In the genomic region with DNA sequence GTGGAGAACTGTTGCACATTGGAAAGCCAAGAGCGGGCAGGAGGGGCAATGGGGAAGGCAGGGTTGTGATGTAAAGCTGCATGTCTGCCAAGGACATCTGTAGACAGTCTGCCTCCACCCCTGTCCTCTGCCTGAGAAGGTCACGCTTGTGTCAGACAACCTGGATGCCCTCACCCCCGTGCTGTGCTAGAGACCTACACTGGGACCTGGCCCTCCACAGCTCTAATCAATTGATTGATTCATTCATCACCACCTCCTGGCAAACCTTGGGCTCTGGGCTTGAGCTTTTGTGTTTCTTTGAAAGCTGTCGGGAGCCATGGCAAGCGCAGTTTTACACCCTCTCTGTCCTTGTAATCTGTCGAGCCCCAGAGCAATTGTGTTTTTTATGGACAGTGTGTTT, we compare ENCODE assay signal across 27 cellular contexts. TPM values are rescaled to one million over a fixed set of nuclear protein-coding genes. Genes with fewer than 3 reads are reported as not detected.
"Had no signal": no experiment of that assay in that cellular context is flagged by ENCODE, and none has a peak within 500 bp of the region (broad histone marks: within the 10 kb centered on the region; RNA-seq: fewer than 3 reads in every experiment).

No MANE protein-coding gene starts in this region.

- H3K4me3 ChIP-seq: pancreas, right lobe of liver, smooth muscle cell, stomach, thyroid gland had no signal

- H3K4me1 ChIP-seq: pancreas, right lobe of liver, stomach, thyroid gland had no signal

- ATAC-seq: effector memory CD8-positive, alpha-beta T cell; left lobe of liver; naive thymus-derived CD8-positive, alpha-beta T cell; pancreas; right lobe of liver; stimulated activated effector memory CD8-positive, alpha-beta T cell treated with anti-CD3 and anti-CD28 coated beads, Interleukin-12 subunit alpha, Interleukin-12 subunit beta, amount 100 ng/mL, for 72 hours had no signal

- H3K27me3 ChIP-seq: pancreas, right lobe of liver, thyroid gland had no signal

- H3K27ac Mint-ChIP-seq: effector memory CD8-positive, alpha-beta T cell; immature natural killer cell; naive thymus-derived CD8-positive, alpha-beta T cell; nephron progenitor cell; stimulated activated effector memory CD8-positive, alpha-beta T cell treated with anti-CD3 and anti-CD28 coated beads, Interleukin-12 subunit alpha, Interleukin-12 subunit beta, amount 100 ng/mL, for 72 hours had no signal

- H3K4me1 Mint-ChIP-seq: immature natural killer cell; nephron progenitor cell; stimulated activated effector memory CD8-positive, alpha-beta T cell treated with anti-CD3 and anti-CD28 coated beads, Interleukin-12 subunit alpha, Interleukin-12 subunit beta, amount 100 ng/mL, for 72 hours had no signal

- H3K4me3 Mint-ChIP-seq: effector memory CD8-positive, alpha-beta T cell; immature natural killer cell; naive thymus-derived CD8-positive, alpha-beta T cell; nephron progenitor cell; stimulated activated effector memory CD8-positive, alpha-beta T cell treated with anti-CD3 and anti-CD28 coated beads, Interleukin-12 subunit alpha, Interleukin-12 subunit beta, amount 100 ng/mL, for 72 hours had no signal

- DNase-seq: cortex of kidney; effector memory CD8-positive, alpha-beta T cell; erythroblast; hypothalamus; immature natural killer cell; mesenchymal stem cell; midbrain; naive thymus-derived CD8-positive, alpha-beta T cell; nephron progenitor cell; occipital lobe; pancreas; right lobe of liver; stimulated activated CD4-positive, alpha-beta T cell treated with anti-CD3 and anti-CD28 coated beads, Interleukin-12 subunit alpha, Interleukin-12 subunit beta, amount 100 ng/mL, for 4 hours; stimulated activated CD4-positive, alpha-beta T cell treated with anti-CD3 and anti-CD28 coated beads, Interleukin-1b, Interleukin-23, amount 100 ng/mL, for 48 hours; stimulated activated CD4-positive, alpha-beta T cell treated with anti-CD3 and anti-CD28 coated beads, Interleukin-4, amount 100 ng/mL, for 1 hour; stimulated activated naive CD4-positive, alpha-beta T cell treated with Interleukin-2 at 50 U/mL for 16 hours; stomach; thyroid gland; trophoblast cell had no signal

- H3K36me3 Mint-ChIP-seq: immature natural killer cell; naive thymus-derived CD8-positive, alpha-beta T cell; stimulated activated effector memory CD8-positive, alpha-beta T cell treated with anti-CD3 and anti-CD28 coated beads, Interleukin-12 subunit alpha, Interleukin-12 subunit beta, amount 100 ng/mL, for 72 hours had no signal

- H3K27ac ChIP-seq: pancreas, right lobe of liver, stomach, thyroid gland had no signal

- H3K9me3 ChIP-seq: pancreas, right lobe of liver, stomach, thyroid gland had no signal

- H3K36me3 ChIP-seq: pancreas, right lobe of liver, stomach, thyroid gland had no signal

- H3K9me3 Mint-ChIP-seq: effector memory CD8-positive, alpha-beta T cell; immature natural killer cell; nephron progenitor cell; stimulated activated effector memory CD8-positive, alpha-beta T cell treated with anti-CD3 and anti-CD28 coated beads, Interleukin-12 subunit alpha, Interleukin-12 subunit beta, amount 100 ng/mL, for 72 hours had no signal

RNA-seq across cellular contexts. Expression of gene MARCO, which starts 41.1 kb away (rescaled TPM):
- total RNA-seq: dermis microvascular lymphatic vessel endothelial cell; fibroblast of villous mesenchyme; lung microvascular endothelial cell; myocyte; naive thymus-derived CD8-positive, alpha-beta T cell; pulmonary artery endothelial cell; smooth muscle cell had no signal
